Comparison of ENCODE assay signal across 26 cellular contexts in the genomic region with DNA sequence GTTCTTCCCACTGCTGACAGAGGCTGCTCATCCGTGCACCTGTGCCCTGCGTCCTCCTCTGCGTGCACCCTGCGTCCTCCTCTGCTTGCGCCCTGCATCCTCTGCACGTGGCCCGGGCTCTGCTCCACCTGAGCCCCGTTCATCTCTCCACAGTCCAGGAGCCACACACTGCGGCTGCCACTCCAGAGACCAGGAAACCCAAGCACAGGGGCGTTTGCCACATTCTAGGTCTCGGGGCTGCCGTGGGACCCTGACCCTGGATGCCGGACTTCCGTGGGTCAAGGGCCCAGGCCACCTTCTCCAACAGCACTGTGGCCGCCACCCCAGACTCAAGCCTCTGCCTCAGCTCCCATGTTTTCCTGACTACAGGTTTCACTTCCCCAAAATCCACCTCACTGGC.
"Had no signal": no experiment of that assay in that cellular context is flagged by ENCODE, and none has a peak within 500 bp of the region (broad histone marks: within the 10 kb centered on the region; RNA-seq: fewer than 3 reads in every experiment).

No MANE protein-coding gene starts in this region.

- H3K36me3 ChIP-seq: adrenal gland, colonic mucosa, ovary, prostate gland, thoracic aorta, uterus had no signal

- DNase-seq: activated CD4-positive, alpha-beta T cell treated with anti-CD3 and anti-CD28 coated beads for 4 hours; activated CD4-positive, alpha-beta T cell treated with anti-CD3 and anti-CD28 coated beads, Interleukin-2, amount 50 U/mL, for 4 hours; activated gamma-delta T cell treated with Interleukin-2 at 50 U/mL for 16 hours; activated T-cell treated with anti-CD3 and anti-CD28 coated beads, Interleukin-2, amount 50 U/mL, for 1 hour; adrenal gland; body of pancreas; cerebellar nuclear complex; colonic mucosa; effector memory CD4-positive, alpha-beta T cell; left ventricle myocardium superior; mammary epithelial cell; naive B cell; nephron progenitor cell; ovary; retina; stimulated activated naive CD4-positive, alpha-beta T cell treated with Interleukin-2 at 50 U/mL for 16 hours; trophoblast cell; uterus had no signal

- H3K4me2 ChIP-seq: smooth muscle cell had no signal

- H3K9me3 ChIP-seq: adrenal gland, body of pancreas, colonic mucosa, ovary, prostate gland, thoracic aorta, uterus had no signal

- ATAC-seq: body of pancreas, left ventricle myocardium superior, sciatic nerve had no signal

- H3K27me3 ChIP-seq: adrenal gland, body of pancreas, colonic mucosa, ovary, uterus had no signal

- FAIRE-seq: frontal cortex, islet of Langerhans, TTC549 had no signal

- H3K27ac ChIP-seq: adrenal gland, body of pancreas, colonic mucosa, ovary, prostate gland, thoracic aorta, uterus, VCaP had no signal

- H3K4me3 ChIP-seq: adrenal gland, body of pancreas, colonic mucosa, ovary, prostate gland, smooth muscle cell, thoracic aorta, uterus had no signal

- H3K4me1 ChIP-seq: adrenal gland, body of pancreas, colonic mucosa, prostate gland, uterus had no signal
